In the genomic region with DNA sequence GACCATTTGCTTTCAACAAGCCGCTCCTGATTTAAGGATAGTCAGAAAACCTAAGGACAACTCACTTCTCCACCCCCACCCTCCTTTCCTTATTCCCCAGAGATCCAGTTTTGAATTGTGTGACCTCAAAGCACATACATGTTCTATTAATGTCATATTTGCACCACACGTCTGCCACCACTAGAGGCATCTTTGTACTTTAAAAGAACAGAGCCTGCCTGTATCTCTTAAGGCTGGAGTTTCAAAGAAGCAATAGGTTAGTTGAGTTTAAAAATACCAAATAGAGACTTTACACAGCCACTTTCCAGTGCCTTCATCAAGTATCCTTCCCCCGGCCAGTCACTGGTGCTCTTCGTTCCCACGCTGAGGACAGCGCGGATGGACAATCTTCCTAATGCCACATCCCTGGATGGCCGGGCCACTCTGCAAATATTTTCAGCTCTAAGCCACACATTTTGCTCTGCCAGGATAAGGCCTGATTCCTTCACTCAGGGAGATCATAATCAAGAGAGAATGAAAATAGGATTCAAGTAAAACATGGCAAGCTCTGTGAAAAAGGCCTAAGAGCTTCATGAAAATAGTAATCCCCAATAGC, we compare ENCODE assay signal across 8 cellular contexts.
DNase-seq lines count a peak whose midpoint lies in the region; ATAC-seq and TF ChIP-seq lines count a peak whose summit lies in the region.

No MANE protein-coding gene starts in this region.

- DNase-seq in heart left ventricle (no peak), cardiac septum (ENCODE audit: low spot score) (no peak), foreskin fibroblast (peak; percentile 4 to 22), NCI-H1092 (lab: John Stamatoyannopoulos, UW) (no peak), aorta (no peak)
- DNase-seq in effector CD4-positive, alpha-beta T cell: no peak

- intact Hi-C loops in heart left ventricle (cut with DNase I): no loop called here
- intact Hi-C loops in cardiac septum (cut with DNase I): no loop called here
- intact Hi-C loops in aorta (cut with DNase I): no loop called here

- no peaks in the 10 kb centered on the region for H3K79me2 ChIP-seq in OCI-LY1 (ENCODE audit: insufficient read depth, low read length)

- H3K27me3 ChIP-seq in heart left ventricle (no peaks in the 10 kb centered on the region), OCI-LY1 (ENCODE audit: insufficient read depth, low read length) (no peaks in the 10 kb centered on the region), aorta (ENCODE audit: control insufficient read depth in 1 of 2, insufficient read depth in 2 of 2, low read length in 1 of 2) (no peaks in the 10 kb centered on the region)

- H3K9me3 ChIP-seq in heart left ventricle (no peaks in the 10 kb centered on the region), OCI-LY1 (ENCODE audit: low read length) (no peaks in the 10 kb centered on the region), aorta (ENCODE audit: control insufficient read depth, low read length) (no peaks in the 10 kb centered on the region)

- no peak for TF ChIP-seq POLR2A in heart left ventricle (IDR thresholded peaks at IDR 0.05)

- H3K4me1 ChIP-seq in heart left ventricle (peaks cover 0 to 3% (median 0%) of the 10 kb centered on the region in 12 donors), OCI-LY1 (ENCODE audit: insufficient read depth, low read length, severe bottlenecking) (no peaks in the 10 kb centered on the region), aorta (ENCODE audit: control insufficient read depth in 1 of 2, insufficient read depth in 2 of 2, low read length in 2 of 2) (peaks cover 2% of the 10 kb centered on the region in 2 donors)

- H3K9ac ChIP-seq in OCI-LY1 (ENCODE audit: low read length): no peak overlapping the region

- ATAC-seq in heart left ventricle (no peak), HG02798 (IDR thresholded peaks at IDR 0.05; ENCODE audit: poor library complexity, unreplicated experiment) (peak; percentile 80), aorta (ENCODE audit: low FRiP score) (no peak)

- no peak overlapping the region for H3K27ac ChIP-seq in heart left ventricle
- no peak overlapping the region for H3K27ac ChIP-seq in OCI-LY1 (ENCODE audit: low read depth, low read length, poor library complexity, severe bottlenecking)
- no peak overlapping the region for H3K27ac ChIP-seq in aorta (ENCODE audit: low read depth in 1 of 2, low read length in 2 of 2)

- no peak overlapping the region for H2AFZ ChIP-seq in OCI-LY1 (ENCODE audit: low read length)

- H3K36me3 ChIP-seq in heart left ventricle (no peaks in the 10 kb centered on the region), OCI-LY1 (ENCODE audit: insufficient read depth, low read length) (no peaks in the 10 kb centered on the region), aorta (ENCODE audit: control insufficient read depth in 1 of 2, insufficient read depth in 2 of 2, low read length in 1 of 2) (no peaks in the 10 kb centered on the region)

- H3K4me3 ChIP-seq in heart left ventricle (no peak overlapping the region), OCI-LY1 (ENCODE audit: low read depth, low read length, poor library complexity, severe bottlenecking) (no peak overlapping the region), foreskin fibroblast (ENCODE audit: low read depth in 1 of 2, low read length in 2 of 2) (no peak overlapping the region), aorta (ENCODE audit: low read length in 2 of 2) (no peak overlapping the region)

- TF ChIP-seq CTCF in heart left ventricle (IDR thresholded peaks at IDR 0.05): peak in 11 of 12 donors; percentile 22 to 52 (median 32)
- peak; percentile 72 for TF ChIP-seq CTCF in OCI-LY1 (IDR thresholded peaks at IDR 0.05; ENCODE audit: low read length)
- peak; percentile 49 for TF ChIP-seq CTCF in foreskin fibroblast (IDR thresholded peaks at IDR 0.05; ENCODE audit: low read depth, low read length)

- no peaks in the 10 kb centered on the region for H3K9me2 ChIP-seq in OCI-LY1 (ENCODE audit: low read depth, low read length)

- H3K4me2 ChIP-seq in OCI-LY1 (ENCODE audit: low read length): no peak overlapping the region

- WGBS in heart left ventricle, 4 donors: 84 to 87% (median 87%) methylated on average over 8 of the region's 8 CpGs
- WGBS in aorta, 2 donors: 87 to 88% methylated on average over 8 of the region's 8 CpGs

- H4K20me1 ChIP-seq in OCI-LY1 (ENCODE audit: insufficient read depth, low read length): no peaks in the 10 kb centered on the region

- no peaks in the 10 kb centered on the region for H3F3A ChIP-seq in OCI-LY1 (ENCODE audit: insufficient read depth, low read length)

Comparison
In these comparisons a context has a peak if more than half of its experiments do, and no peak if none do; other contexts are left out.
1. DNase-seq: peak in foreskin fibroblast (2 of 2); none in heart left ventricle (0 of 5), cardiac septum (single experiment), NCI-H1092 (single experiment), aorta (0 of 2) and effector CD4-positive, alpha-beta T cell (single experiment).
2. Peak in every context shown above with its lines, with median percentiles within 50 percentile points of each other: CTCF ChIP-seq.